8 cellular contexts compared by ENCODE assay signal in genomic region chr19:43902399-43902798, GRCh38. TPM values are rescaled to one million over a fixed set of nuclear protein-coding genes. Genes with fewer than 3 reads are reported as not detected.
A peak's percentile ranks its signal among the peaks of the same experiment; 100 is the strongest.
DNase-seq lines count a peak whose midpoint lies in the region; ATAC-seq and TF ChIP-seq lines count a peak whose summit lies in the region.

No MANE protein-coding gene starts in this region.

- H3K27me3 ChIP-seq in BLaER1 treated with 17β-estradiol and CSF1 and Interleukin-3, amounts not matched to agents 10 nM and 100 nM, result no peaks in the 10 kb centered on the region
- H3K27me3 ChIP-seq in HUES64 (ENCODE audit: insufficient read depth, low read length) (no peaks in the 10 kb centered on the region), dorsolateral prefrontal cortex (no peaks in the 10 kb centered on the region)

- H3K4me3 ChIP-seq in BLaER1 treated with 17β-estradiol and CSF1 and Interleukin-3, amounts not matched to agents 10 nM and 100 nM, result peak overlapping the region in 7 of 10 experiments; percentile 46 to 66 (median 53); a peak in 4 of 20 replicates
- H3K4me3 ChIP-seq in HUES64 (ENCODE audit: low read length), result peak overlapping the region; percentile 65
- peak overlapping the region in 57 of 59 donors; percentile 34 to 83 (median 65) for H3K4me3 ChIP-seq in dorsolateral prefrontal cortex

- no peak for ATAC-seq in HG02759 (IDR thresholded peaks at IDR 0.05; ENCODE audit: unreplicated experiment)
- no peak for ATAC-seq in HG03565 (IDR thresholded peaks at IDR 0.05; ENCODE audit: unreplicated experiment)

- H3K27ac ChIP-seq in BLaER1 treated with 17β-estradiol and CSF1 and Interleukin-3, amounts not matched to agents 10 nM and 100 nM, result no peak overlapping the region
- H3K27ac ChIP-seq in HUES64 (ENCODE audit: low read depth, low read length) (no peak overlapping the region), dorsolateral prefrontal cortex (no peak overlapping the region)

- H4K20me1 ChIP-seq in BLaER1 treated with 17β-estradiol and CSF1 and Interleukin-3, amounts not matched to agents 10 nM and 100 nM, result no peaks in the 10 kb centered on the region

- peaks cover 0 to 5% (median 0%) of the 10 kb centered on the region in 10 experiments; a peak in 2 of 20 replicates for H3K4me1 ChIP-seq in BLaER1 treated with 17β-estradiol and CSF1 and Interleukin-3, amounts not matched to agents 10 nM and 100 nM
- no peaks in the 10 kb centered on the region for H3K4me1 ChIP-seq in HUES64 (ENCODE audit: insufficient read depth, low read length)

- H3K4me2 ChIP-seq in BLaER1 treated with 17β-estradiol and CSF1 and Interleukin-3, amounts not matched to agents 10 nM and 100 nM, result peak overlapping the region in 2 of 11 experiments; percentile 66 to 70; a peak in 4 of 22 replicates

- H3K9me3 ChIP-seq in BLaER1 treated with 17β-estradiol and CSF1 and Interleukin-3, amounts not matched to agents 10 nM and 100 nM (replicated peaks in 1 of 11), result peaks cover 77 to 100% (median 92%) of the 10 kb centered on the region in 11 experiments
- H3K9me3 ChIP-seq in HUES64 (ENCODE audit: insufficient read depth, low read depth, low read length), result peaks cover 41% of the 10 kb centered on the region

- peaks cover 0 to 10% (median 0%) of the 10 kb centered on the region in 11 experiments; a peak in 3 of 22 replicates for H3K36me3 ChIP-seq in BLaER1 treated with 17β-estradiol and CSF1 and Interleukin-3, amounts not matched to agents 10 nM and 100 nM
- H3K36me3 ChIP-seq in HUES64 (ENCODE audit: insufficient read depth, low read length), result 0 out of 2 replicates have a peak, but pooled peaks cover 4% of the 10 kb centered on the region

- H3K9ac ChIP-seq in BLaER1 treated with 17β-estradiol and CSF1 and Interleukin-3, amounts not matched to agents 10 nM and 100 nM, result no peak overlapping the region
- no peak overlapping the region for H3K9ac ChIP-seq in HUES64 (ENCODE audit: low read depth, low read length)

- peaks cover 11% of the 10 kb centered on the region for H3K4me1 Mint-ChIP-seq in nephron

- H3K36me3 Mint-ChIP-seq in nephron (ENCODE audit: low read depth), result peaks cover 82% of the 10 kb centered on the region

- H3K4me3 Mint-ChIP-seq in nephron, result peak overlapping the region; percentile 98 to 100 (median 99)

- no peak overlapping the region for H3K27ac Mint-ChIP-seq in nephron

- H3K27me3 Mint-ChIP-seq in nephron (ENCODE audit: low read depth), result no peaks in the 10 kb centered on the region

- whole genome bisulfite sequencing in HUES64, result 93% methylated on average over 4 of the region's 4 CpGs

- no peak for TF ChIP-seq CTCF in dorsolateral prefrontal cortex (IDR thresholded peaks at IDR 0.05 in 54 of 56, conservative IDR thresholded peaks at IDR 0.05 in 2 of 56; ENCODE audit: low read depth in 1 of 56, partially characterized antibody in 56 of 56)
- no peak for TF ChIP-seq CTCF in nephron (IDR thresholded peaks at IDR 0.05; ENCODE audit: unreplicated experiment in 3 of 3)

- DNase-seq in dorsolateral prefrontal cortex (no peak), superior temporal gyrus (ENCODE audit: extremely low spot score) (no peak), head of caudate nucleus (no peak)

- intact Hi-C loops in dorsolateral prefrontal cortex (cut with DNase I) (no loop called here), head of caudate nucleus (cut with DNase I) (loop anchor here (5.0 kb wide), 1 partner anchor 50 kb away; the partner anchor contains the start of gene ZNF221)

- H3K9me3 Mint-ChIP-seq in nephron, result peaks cover 78% of the 10 kb centered on the region

RNA-seq across cellular contexts. Expression of gene ZNF404, which starts 18.6 kb away (rescaled TPM):
- 2.5 TPM for polyA plus RNA-seq in HUES64 (2013, experiment 1 of 2)
- polyA plus RNA-seq in HUES64 (2013, experiment 2 of 2), result 2.4 TPM
- total RNA-seq in dorsolateral prefrontal cortex, result 10 to 100 TPM in 102 of 120 experiments, 1 to 10 TPM in 18; 6.3 to 25.6 (median 13.6) TPM

RNA-seq across cellular contexts. Expression of gene ZNF45, which starts 32.7 kb away (rescaled TPM):
- polyA plus RNA-seq in HUES64 (2013, experiment 1 of 2), result 12.4 TPM
- polyA plus RNA-seq in HUES64 (2013, experiment 2 of 2), result 14.8 TPM
- 10 to 100 TPM in 77 of 120 experiments, 1 to 10 TPM in 43; 5.4 to 16.4 (median 10.9) TPM for total RNA-seq in dorsolateral prefrontal cortex

RNA-seq across cellular contexts. Expression of gene ZNF221, which starts 48.6 kb away (rescaled TPM):
- 2.4 TPM for polyA plus RNA-seq in HUES64 (2013, experiment 1 of 2)
- polyA plus RNA-seq in HUES64 (2013, experiment 2 of 2), result 3.2 TPM
- 10 to 100 TPM in 118 of 120 experiments, 1 to 10 TPM in 2; 7.4 to 29.1 (median 15.2) TPM for total RNA-seq in dorsolateral prefrontal cortex
